In genomic region chrX:67503453-67503852, GRCh38 we compare ENCODE assay signal across 8 cellular contexts. TPM values are rescaled to one million over a fixed set of nuclear protein-coding genes. Genes with fewer than 3 reads are reported as not detected.
"Had no signal": no experiment of that assay in that cellular context is flagged by ENCODE, and none has a peak within 500 bp of the region (broad histone marks: within the 10 kb centered on the region; RNA-seq: fewer than 3 reads in every experiment).

No MANE protein-coding gene starts in this region.

- DNase-seq: KBM-7, KG1 had no signal

- H3K27ac ChIP-seq: HL-60 had no signal

- H3K36me3 Mint-ChIP-seq: IgD-negative memory B cell had no signal

- FAIRE-seq: HepG2, HTR-8/SVneo, K562 had no signal

- H3K27me3 Mint-ChIP-seq: IgD-negative memory B cell had no signal

- ATAC-seq: HepG2, K562 had no signal

- H3K4me3 ChIP-seq: K562 had no signal

- H3K4me3 Mint-ChIP-seq: IgD-negative memory B cell had no signal

- H3K4me1 Mint-ChIP-seq: IgD-negative memory B cell had no signal

- H3K27ac Mint-ChIP-seq: IgD-negative memory B cell had no signal

RNA-seq across cellular contexts. Expression of gene AR, which starts 40.4 kb away (rescaled TPM):
- total RNA-seq: HepG2, HT-29 had no signal
- polyA plus RNA-seq: HepG2 had no signal
